ENCODE assay signal across 5 cellular contexts in genomic region chr3:53635041-53635440, GRCh38.
"Had no signal": no experiment of that assay in that cellular context is flagged by ENCODE, and none has a peak within 500 bp of the region (broad histone marks: within the 10 kb centered on the region; RNA-seq: fewer than 3 reads in every experiment).

No MANE protein-coding gene starts in this region.

- H3K4me3 ChIP-seq: GM23338 had no signal

- H3K27ac ChIP-seq: HL-60 had no signal

- H2AFZ ChIP-seq: GM23338 had no signal

- DNase-seq: H9, HCEC 1CT had no signal

- H3K4me2 ChIP-seq: GM23338 had no signal

- ATAC-seq: GM23338, HepG2 had no signal
